Comparison of ENCODE assay signal across 8 cellular contexts in genomic region chr7:106598663-106599342, GRCh38.
DNase-seq lines count a peak whose midpoint lies in the region; ATAC-seq and TF ChIP-seq lines count a peak whose summit lies in the region.

No MANE protein-coding gene starts in this region.

- peak overlapping the region; percentile 28 to 70 (median 60) for H3K4me3 Mint-ChIP-seq in CD4-positive, alpha-beta memory T cell
- peak overlapping the region in 8 of 10 donors; percentile 18 to 75 (median 66) for H3K4me3 Mint-ChIP-seq in naive thymus-derived CD4-positive, alpha-beta T cell

- H3K9me3 ChIP-seq in CD4-positive, alpha-beta memory T cell (ENCODE audit: control insufficient read depth in 1 of 2, low read length in 2 of 2) = no peaks in the 10 kb centered on the region
- H3K9me3 ChIP-seq in naive thymus-derived CD4-positive, alpha-beta T cell (ENCODE audit: control insufficient read depth in 2 of 3, low read length in 3 of 3) = no peaks in the 10 kb centered on the region

- H3K4me3 ChIP-seq in CD4-positive, alpha-beta memory T cell (ENCODE audit: low read length in 2 of 2) = no peak overlapping the region
- no peak overlapping the region for H3K4me3 ChIP-seq in naive thymus-derived CD4-positive, alpha-beta T cell (ENCODE audit: low read length)

- peak; percentile 67 to 80 (median 72) for DNase-seq in CD4-positive, alpha-beta memory T cell
- peak; percentile 76 for DNase-seq in GM20000 (ENCODE audit: low spot score)
- DNase-seq in NOMO-1 treated with DMSO at 0.1 percent for 48 hours (lab: John Stamatoyannopoulos, UW; ENCODE audit: unreplicated experiment) = peak; percentile 56
- peak; percentile 55 for DNase-seq in activated CD8-positive, alpha-beta memory T cell treated with anti-CD3 and anti-CD28 coated beads, Interleukin-2, amount 50 U/mL, for 4 hours
- DNase-seq in naive thymus-derived CD4-positive, alpha-beta T cell = peak; percentile 19 to 80 (median 72)
- peak; percentile 63 for DNase-seq in stimulated activated naive CD8-positive, alpha-beta T cell treated with anti-CD3 and anti-CD28 coated beads, Interleukin-15, Interleukin-2, amounts not matched to agents 100 U/mL and 50 U/mL, for 24 hours

- TF ChIP-seq CTCF in GM20000 (IDR thresholded peaks at IDR 0.05; ENCODE audit: extremely low read depth, missing control alignments) = no peak

- peak overlapping the region in 5 of 7 donors; percentile 29 to 85 (median 57) for H3K27ac Mint-ChIP-seq in CD4-positive, alpha-beta memory T cell
- H3K27ac Mint-ChIP-seq in naive thymus-derived CD4-positive, alpha-beta T cell = peak overlapping the region in 5 of 9 donors; percentile 52 to 69 (median 58)

- H3K27me3 ChIP-seq in CD4-positive, alpha-beta memory T cell (ENCODE audit: insufficient read depth, low read length) = no peaks in the 10 kb centered on the region
- H3K27me3 ChIP-seq in naive thymus-derived CD4-positive, alpha-beta T cell (ENCODE audit: control insufficient read depth in 2 of 2, insufficient read depth in 2 of 2, low read length in 2 of 2) = no peaks in the 10 kb centered on the region

- peaks cover 11% of the 10 kb centered on the region for H3K4me1 ChIP-seq in CD4-positive, alpha-beta memory T cell (ENCODE audit: insufficient read depth, low read length)
- no peaks in the 10 kb centered on the region for H3K4me1 ChIP-seq in naive thymus-derived CD4-positive, alpha-beta T cell (ENCODE audit: control insufficient read depth in 2 of 2, insufficient read depth in 2 of 2, low read length in 2 of 2)

- H3K36me3 Mint-ChIP-seq in CD4-positive, alpha-beta memory T cell = no peaks in the 10 kb centered on the region
- no peaks in the 10 kb centered on the region for H3K36me3 Mint-ChIP-seq in naive thymus-derived CD4-positive, alpha-beta T cell

- ATAC-seq in HG03575 (IDR thresholded peaks at IDR 0.05; ENCODE audit: extremely low read depth, insufficient number of reproducible peaks, low FRiP score, unreplicated experiment) (peak; percentile 61), esophagus mucosa (peak; percentile 90)
- ATAC-seq in naive thymus-derived CD4-positive, alpha-beta T cell = peak; percentile 100
- ATAC-seq in stimulated activated naive CD8-positive, alpha-beta T cell treated with anti-CD3 and anti-CD28 coated beads, Interleukin-15, Interleukin-2, amounts not matched to agents 100 U/mL and 50 U/mL, for 24 hours = peak; percentile 97

- H3K27me3 Mint-ChIP-seq in CD4-positive, alpha-beta memory T cell = peaks cover 2 to 4% of the 10 kb centered on the region in 2 donors
- H3K27me3 Mint-ChIP-seq in naive thymus-derived CD4-positive, alpha-beta T cell = peaks cover 0 to 14% (median 5%) of the 10 kb centered on the region in 5 donors

- H3K27ac ChIP-seq in CD4-positive, alpha-beta memory T cell (ENCODE audit: low read depth, low read length) = no peak overlapping the region
- no peak overlapping the region for H3K27ac ChIP-seq in naive thymus-derived CD4-positive, alpha-beta T cell (ENCODE audit: low read depth, low read length)

- intact Hi-C loops in CD4-positive, alpha-beta memory T cell (cut with micrococcal nuclease) = loop anchor here (2.0 kb wide), 1 partner anchor 62 kb away; the partner anchor contains the start of gene CCDC71L
- intact Hi-C loops in naive thymus-derived CD4-positive, alpha-beta T cell (cut with micrococcal nuclease) = loop anchor here (1.0 to 5.0 kb wide), 6 partner anchors 62 to 570 kb away; partner anchors contain the start of genes CCDC71L (in 2 of the 2), HBP1 (in 2 of the 2) and NAMPT (in 1 of the 2)

- POLR2A ChIA-PET in CD4-positive, alpha-beta memory T cell (lab: Charles Lee; ENCODE audit: partially characterized antibody) = interaction anchor here (0.9 to 1.2 kb wide), 3 partner anchors 21 to 65 kb away, joined by 3 read pairs; no protein-coding TSS in a partner anchor
- POLR2A ChIA-PET in naive thymus-derived CD4-positive, alpha-beta T cell (lab: Charles Lee) = interaction anchor here (1.4 to 1.7 kb wide), 2 partner anchors 314 to 569 kb away, joined by 4 to 6 read pairs; partner anchors contain the start of gene NAMPT

- H3K36me3 ChIP-seq in CD4-positive, alpha-beta memory T cell (ENCODE audit: insufficient read depth, low read length) = no peaks in the 10 kb centered on the region
- no peaks in the 10 kb centered on the region for H3K36me3 ChIP-seq in naive thymus-derived CD4-positive, alpha-beta T cell (ENCODE audit: control insufficient read depth in 2 of 3, insufficient read depth in 3 of 3, low read length in 3 of 3)

- H3K4me1 Mint-ChIP-seq in CD4-positive, alpha-beta memory T cell = peaks cover 5 to 9% (median 7%) of the 10 kb centered on the region in 4 donors
- H3K4me1 Mint-ChIP-seq in naive thymus-derived CD4-positive, alpha-beta T cell = peaks cover 0 to 9% (median 6%) of the 10 kb centered on the region in 7 donors

- no peaks in the 10 kb centered on the region for H3K9me3 Mint-ChIP-seq in CD4-positive, alpha-beta memory T cell
- H3K9me3 Mint-ChIP-seq in naive thymus-derived CD4-positive, alpha-beta T cell = no peaks in the 10 kb centered on the region

- CTCF ChIA-PET in CD4-positive, alpha-beta memory T cell (lab: Charles Lee; ENCODE audit: partially characterized antibody) = interaction anchor here (0.9 to 2.1 kb wide), 2 partner anchors 62 to 138 kb away, joined by 4 to 7 read pairs; partner anchors contain the start of gene CCDC71L
- CTCF ChIA-PET in naive thymus-derived CD4-positive, alpha-beta T cell (lab: Charles Lee) = no interaction called here
